23 cellular contexts compared by ENCODE assay signal in the genomic region with DNA sequence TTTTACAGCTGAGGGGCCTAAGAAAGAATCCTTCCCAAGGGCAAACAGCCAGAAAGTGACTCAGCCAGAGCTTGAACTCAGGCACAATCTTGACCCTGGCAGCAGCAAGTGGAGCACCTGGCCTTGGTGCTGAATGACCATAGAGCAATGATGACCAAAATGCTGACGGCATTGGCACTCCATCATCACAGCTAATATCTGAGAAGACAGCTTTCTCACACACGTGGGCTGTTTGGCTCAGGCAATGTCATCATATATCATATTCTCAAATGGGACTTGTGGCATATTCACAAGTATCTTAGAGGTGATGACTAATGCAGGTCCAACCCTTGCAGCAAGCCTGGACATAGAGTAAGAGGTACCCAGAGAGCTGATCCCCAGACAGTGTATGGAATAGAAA.
DNase-seq lines count a peak whose midpoint lies in the region; ATAC-seq and TF ChIP-seq lines count a peak whose summit lies in the region.
"Had no signal": no experiment of that assay in that cellular context is flagged by ENCODE, and none has a peak within 500 bp of the region (broad histone marks: within the 10 kb centered on the region; RNA-seq: fewer than 3 reads in every experiment).

No MANE protein-coding gene starts in this region.

- no peaks in the 10 kb centered on the region for H3K27me3 Mint-ChIP-seq in MCF 10A (ENCODE audit: insufficient read depth, unreplicated experiment)

- H3K36me3 ChIP-seq in mammary epithelial cell (ENCODE audit: insufficient read depth, low read length) = no peaks in the 10 kb centered on the region
- H3K36me3 ChIP-seq in WERI-Rb-1 = no peaks in the 10 kb centered on the region

- no peak overlapping the region for H2AFZ ChIP-seq in mammary epithelial cell (ENCODE audit: low read depth, low read length)

- H3K27ac Mint-ChIP-seq in MCF 10A (ENCODE audit: low read depth, unreplicated experiment) = no peak overlapping the region
- no peak overlapping the region for H3K27ac Mint-ChIP-seq in stimulated activated effector memory CD8-positive, alpha-beta T cell treated with anti-CD3 and anti-CD28 coated beads, Interleukin-12 subunit alpha, Interleukin-12 subunit beta, amount 100 ng/mL, for 72 hours
- H3K27ac Mint-ChIP-seq: CD8-positive, alpha-beta memory T cell had no signal

- H3K4me1 ChIP-seq in mammary epithelial cell (ENCODE audit: insufficient read depth, low read length) = no peaks in the 10 kb centered on the region

- ATAC-seq in stimulated activated effector memory CD8-positive, alpha-beta T cell treated with anti-CD3 and anti-CD28 coated beads, Interleukin-12 subunit alpha, Interleukin-12 subunit beta, amount 100 ng/mL, for 72 hours = no peak
- ATAC-seq in activated CD4-positive, CD25-positive, alpha-beta regulatory T cell treated with anti-CD3 and anti-CD28 coated beads, Interleukin-2, amount 50 U/mL, for 24 hours = no peak
- ATAC-seq: Right ventricle myocardium inferior had no signal

- CTCF ChIA-PET in mammary epithelial cell (lab: Charles Lee; ENCODE audit: low non-redundant PET) = no interaction called here
- CTCF ChIA-PET in MCF 10A (lab: Yijun Ruan, JAX) = interaction anchor here (0.5 to 0.9 kb wide), 3 partner anchors 24 to 275 kb away, joined by 3 to 4 read pairs (median 4); no protein-coding TSS in a partner anchor
- CTCF ChIA-PET in RWPE1 (lab: Yijun Ruan, JAX) = no interaction called here

- intact Hi-C loops in mammary epithelial cell (cut with micrococcal nuclease) (no loop called here), MCF 10A (cut with micrococcal nuclease) (no loop called here)

- no peaks in the 10 kb centered on the region for H3K4me1 Mint-ChIP-seq in MCF 10A (ENCODE audit: insufficient read depth, unreplicated experiment)
- H3K4me1 Mint-ChIP-seq in stimulated activated effector memory CD8-positive, alpha-beta T cell treated with anti-CD3 and anti-CD28 coated beads, Interleukin-12 subunit alpha, Interleukin-12 subunit beta, amount 100 ng/mL, for 72 hours = no peaks in the 10 kb centered on the region
- H3K4me1 Mint-ChIP-seq: CD8-positive, alpha-beta memory T cell had no signal

- DNase-seq in mammary epithelial cell (peak; percentile 4), MCF 10A (ENCODE audit: unreplicated experiment) (no peak), RWPE1 (ENCODE audit: low spot score) (peak; percentile 4), epithelial cell of prostate (ENCODE audit: low read depth, low spot score) (peak; percentile 3), WERI-Rb-1 (no peak), D341Med (ENCODE audit: low spot score) (no peak)
- no peak for DNase-seq in stimulated activated effector memory CD8-positive, alpha-beta T cell treated with anti-CD3 and anti-CD28 coated beads, Interleukin-12 subunit alpha, Interleukin-12 subunit beta, amount 100 ng/mL, for 72 hours (ENCODE audit: low spot score in 2 of 2)
- DNase-seq: CD8-positive, alpha-beta memory T cell; DMS53; GOT3; HCEC 1CT; MV-4-11; NCI-H1105 treated with DMSO at 0.1 percent for 48 hours; NCI-H1694; NCI-H2081; NCI-H2171; NCI-H69; SW 1271 had no signal

- POLR2A ChIA-PET in MCF 10A (lab: Yijun Ruan, JAX) (interaction anchor here (0.5 kb wide), 1 partner anchor 346 kb away, joined by 3 read pairs; no protein-coding TSS in a partner anchor), RWPE1 (lab: Yijun Ruan, JAX; ENCODE audit: low non-redundant PET) (no interaction called here)

- no peak overlapping the region for H3K9ac ChIP-seq in mammary epithelial cell (ENCODE audit: insufficient read depth, low read length)
- H3K9ac ChIP-seq: KMS-11 had no signal

- H3K27me3 ChIP-seq in mammary epithelial cell (ENCODE audit: insufficient read depth, low read length) (no peaks in the 10 kb centered on the region), WERI-Rb-1 (ENCODE audit: insufficient read depth, low read depth, severe bottlenecking) (no peaks in the 10 kb centered on the region)

- in situ Hi-C loops in mammary epithelial cell (cut with MboI; ENCODE audit: low sequenced_read_pairs in 2 of 2) = no loop called here

- 29% methylated on average over 2 of the region's 2 CpGs for WGBS in mammary epithelial cell (ENCODE audit: low coverage, missing lambda C conversion rate)

- H3K27ac ChIP-seq in mammary epithelial cell (ENCODE audit: insufficient read depth, low read depth, low read length) (no peak overlapping the region), RWPE1 (no peak overlapping the region), epithelial cell of prostate (no peak overlapping the region), WERI-Rb-1 (no peak overlapping the region)
- H3K27ac ChIP-seq: C4-2B, KMS-11, SK-N-MC had no signal

- dilution Hi-C loops in mammary epithelial cell (cut with HindIII; ENCODE audit: low sequenced_read_pairs) = loop anchor here (5.0 kb wide), 1 partner anchor 78 kb away; no protein-coding TSS in a partner anchor

- H3K79me2 ChIP-seq in mammary epithelial cell (ENCODE audit: insufficient read depth, low read length) = no peaks in the 10 kb centered on the region

- no peak overlapping the region for H3K4me2 ChIP-seq in mammary epithelial cell (ENCODE audit: insufficient read depth, low read depth, low read length)
- H3K4me2 ChIP-seq: KMS-11 had no signal

- H3K4me3 Mint-ChIP-seq in MCF 10A (ENCODE audit: unreplicated experiment) = no peak overlapping the region
- no peak overlapping the region for H3K4me3 Mint-ChIP-seq in stimulated activated effector memory CD8-positive, alpha-beta T cell treated with anti-CD3 and anti-CD28 coated beads, Interleukin-12 subunit alpha, Interleukin-12 subunit beta, amount 100 ng/mL, for 72 hours
- H3K4me3 Mint-ChIP-seq: CD8-positive, alpha-beta memory T cell had no signal

- TF ChIP-seq CTCF in mammary epithelial cell (conservative IDR thresholded peaks at IDR 0.05 in 1 of 2, IDR thresholded peaks at IDR 0.05 in 1 of 2; ENCODE audit: extremely low read depth in 1 of 2, insufficient read depth in 1 of 2, low read depth in 1 of 2, low read length in 2 of 2) = no peak
- no peak for TF ChIP-seq CTCF in MCF 10A (IDR thresholded peaks at IDR 0.05; ENCODE audit: unreplicated experiment)
- TF ChIP-seq CTCF in RWPE1 (conservative IDR thresholded peaks at IDR 0.05; ENCODE audit: low read depth) = no peak
- no peak for TF ChIP-seq CTCF in WERI-Rb-1 (IDR thresholded peaks at IDR 0.05; ENCODE audit: low read depth, low read length)

- no peaks in the 10 kb centered on the region for H3K36me3 Mint-ChIP-seq in MCF 10A (ENCODE audit: insufficient read depth, unreplicated experiment)
- no peaks in the 10 kb centered on the region for H3K36me3 Mint-ChIP-seq in stimulated activated effector memory CD8-positive, alpha-beta T cell treated with anti-CD3 and anti-CD28 coated beads, Interleukin-12 subunit alpha, Interleukin-12 subunit beta, amount 100 ng/mL, for 72 hours
- H3K36me3 Mint-ChIP-seq: CD8-positive, alpha-beta memory T cell had no signal

- H3K9me3 ChIP-seq in mammary epithelial cell (replicated peaks; ENCODE audit: insufficient read depth, low read length) (peaks cover 5% of the 10 kb centered on the region), WERI-Rb-1 (ENCODE audit: severe bottlenecking) (peaks cover 6% of the 10 kb centered on the region)

- H3K9me3 Mint-ChIP-seq in MCF 10A (ENCODE audit: unreplicated experiment) = peaks cover 7% of the 10 kb centered on the region
- peaks cover 8% of the 10 kb centered on the region for H3K9me3 Mint-ChIP-seq in stimulated activated effector memory CD8-positive, alpha-beta T cell treated with anti-CD3 and anti-CD28 coated beads, Interleukin-12 subunit alpha, Interleukin-12 subunit beta, amount 100 ng/mL, for 72 hours

- H3K4me3 ChIP-seq in mammary epithelial cell (replicated peaks in 1 of 3; ENCODE audit: insufficient read depth in 1 of 3, low read depth in 2 of 3, low read length in 3 of 3) (no peak overlapping the region), WERI-Rb-1 (ENCODE audit: low read depth, low read length) (no peak overlapping the region)
- H3K4me3 ChIP-seq: SK-N-MC had no signal

- no peaks in the 10 kb centered on the region for H4K20me1 ChIP-seq in mammary epithelial cell (ENCODE audit: insufficient read depth, low read length)

- BruUV-seq in mammary epithelial cell (replicated peaks; lab: Mats Ljungman, UMichigan) (no TSS peak), MCF 10A (replicated peaks; lab: Mats Ljungman, UMichigan) (no TSS peak)

Comparison
In these comparisons a context has a peak if more than half of its experiments do, and no peak if none do; other contexts are left out.
1. DNase-seq: peak in mammary epithelial cell (single experiment), RWPE1 (single experiment) and epithelial cell of prostate (single experiment); none in MCF 10A (single experiment), stimulated activated effector memory CD8-positive, alpha-beta T cell treated with anti-CD3 and anti-CD28 coated beads, Interleukin-12 subunit alpha, Interleukin-12 subunit beta, amount 100 ng/mL, for 72 hours (0 of 2), WERI-Rb-1 (single experiment) and D341Med (single experiment).